In genomic region chr20:2652724-2653510, GRCh38 we compare ENCODE assay signal across 8 cellular contexts. TPM values are rescaled to one million over a fixed set of nuclear protein-coding genes. Genes with fewer than 3 reads are reported as not detected.
A peak's percentile ranks its signal among the peaks of the same experiment; 100 is the strongest.
DNase-seq lines count a peak whose midpoint lies in the region; ATAC-seq and TF ChIP-seq lines count a peak whose summit lies in the region.

No MANE protein-coding gene starts in this region.

- H3K36me3 ChIP-seq in SK-N-MC (ENCODE audit: insufficient read depth, low read length): peaks cover 51% of the 10 kb centered on the region
- peaks cover 2% of the 10 kb centered on the region for H3K36me3 ChIP-seq in endocrine pancreas (ENCODE audit: control insufficient read depth, insufficient read depth, low read length)
- peaks cover 38% of the 10 kb centered on the region for H3K36me3 ChIP-seq in suprapubic skin

- no peak for TF ChIP-seq POLR2A in suprapubic skin (IDR thresholded peaks at IDR 0.05)

- peaks cover 18% of the 10 kb centered on the region for H3K4me1 Mint-ChIP-seq in mesothelial cell of epicardium

- peak overlapping the region; percentile 96 for H3K9ac ChIP-seq in SK-N-MC (ENCODE audit: insufficient read length)
- peak overlapping the region; percentile 84 for H3K9ac ChIP-seq in endocrine pancreas (ENCODE audit: control insufficient read depth, insufficient read depth, low read length)

- peaks cover 27% of the 10 kb centered on the region for H3K36me3 Mint-ChIP-seq in mesothelial cell of epicardium

- peak overlapping the region; percentile 95 for H3K27ac Mint-ChIP-seq in mesothelial cell of epicardium

- peak overlapping the region; percentile 87 for H3K4me3 Mint-ChIP-seq in mesothelial cell of epicardium

- no peaks in the 10 kb centered on the region for H3K9me3 ChIP-seq in SK-N-MC (ENCODE audit: low read depth, low read length)
- H3K9me3 ChIP-seq in endocrine pancreas (ENCODE audit: control insufficient read depth, low read length): no peaks in the 10 kb centered on the region
- no peaks in the 10 kb centered on the region for H3K9me3 ChIP-seq in suprapubic skin

- H3K4me3 ChIP-seq in SK-N-MC: peak overlapping the region; percentile 91
- H3K4me3 ChIP-seq in endocrine pancreas (ENCODE audit: control insufficient read depth, insufficient read depth, low read length): peak overlapping the region; percentile 74
- H3K4me3 ChIP-seq in suprapubic skin: peak overlapping the region; percentile 97

- H3K27me3 ChIP-seq in endocrine pancreas (ENCODE audit: control insufficient read depth, insufficient read depth, low read length) (no peaks in the 10 kb centered on the region), suprapubic skin (no peaks in the 10 kb centered on the region)

- H3K27me3 Mint-ChIP-seq in mesothelial cell of epicardium (ENCODE audit: low read depth): no peaks in the 10 kb centered on the region

- under 1% methylated on average over 29 of the region's 56 CpGs for WGBS in suprapubic skin

- no peak for TF ChIP-seq EP300 in suprapubic skin (IDR thresholded peaks at IDR 0.05)

- DNase-seq in CMK (ENCODE audit: low read depth): peak; percentile 93
- no peak for DNase-seq in SK-N-MC (ENCODE audit: low read depth, low spot score)
- DNase-seq in mesothelial cell of epicardium (ENCODE audit: low spot score in 2 of 2, unreplicated experiment in 2 of 2): no peak
- DNase-seq in suprapubic skin (ENCODE audit: low spot score in 2 of 2): peak in 1 of 2 donors; percentile 74
- no peak for DNase-seq in HuH-7.5 (ENCODE audit: low spot score)

- ATAC-seq in GM19351 (IDR thresholded peaks at IDR 0.05; ENCODE audit: unreplicated experiment): peak; percentile 36
- ATAC-seq in HG03378 (IDR thresholded peaks at IDR 0.05; ENCODE audit: unreplicated experiment): peak; percentile 32

- H3K27ac ChIP-seq in SK-N-MC: peak overlapping the region; percentile 85
- H3K27ac ChIP-seq in suprapubic skin: peak overlapping the region; percentile 96

- no peaks in the 10 kb centered on the region for H3K9me3 Mint-ChIP-seq in mesothelial cell of epicardium

- H3K4me1 ChIP-seq in endocrine pancreas (ENCODE audit: control insufficient read depth, insufficient read depth, low read length) (no peaks in the 10 kb centered on the region), suprapubic skin (peaks cover 29% of the 10 kb centered on the region)

- TF ChIP-seq CTCF in mesothelial cell of epicardium (IDR thresholded peaks at IDR 0.05; ENCODE audit: unreplicated experiment) (no peak), suprapubic skin (IDR thresholded peaks at IDR 0.05) (no peak)

RNA-seq across cellular contexts. Expression of gene NOP56, which starts 0.5 kb away (rescaled TPM):
- total RNA-seq in mesothelial cell of epicardium (258 to 275 TPM (median 267 TPM) in 3 replicates), suprapubic skin (100 to 1,000 TPM in 3 of 4 donors, 10 to 100 TPM in 1; 81.2 to 140 (median 109) TPM)

RNA-seq across cellular contexts. Expression of gene IDH3B, which starts 11.1 kb away (rescaled TPM):
- total RNA-seq in mesothelial cell of epicardium (87.9 to 93.1 TPM (median 91.6 TPM) in 3 replicates), suprapubic skin (100 to 1,000 TPM; 119 to 135 (median 121) TPM)

RNA-seq across cellular contexts. Expression of gene EBF4, which starts 39.7 kb away (rescaled TPM):
- total RNA-seq in mesothelial cell of epicardium (65.5 to 78.8 TPM (median 66.4 TPM) in 3 replicates), suprapubic skin (10 to 100 TPM in 1 of 4 donors, 1 to 10 TPM in 3; 5.9 to 12.6 (median 6.3) TPM)
